In the genomic region with DNA sequence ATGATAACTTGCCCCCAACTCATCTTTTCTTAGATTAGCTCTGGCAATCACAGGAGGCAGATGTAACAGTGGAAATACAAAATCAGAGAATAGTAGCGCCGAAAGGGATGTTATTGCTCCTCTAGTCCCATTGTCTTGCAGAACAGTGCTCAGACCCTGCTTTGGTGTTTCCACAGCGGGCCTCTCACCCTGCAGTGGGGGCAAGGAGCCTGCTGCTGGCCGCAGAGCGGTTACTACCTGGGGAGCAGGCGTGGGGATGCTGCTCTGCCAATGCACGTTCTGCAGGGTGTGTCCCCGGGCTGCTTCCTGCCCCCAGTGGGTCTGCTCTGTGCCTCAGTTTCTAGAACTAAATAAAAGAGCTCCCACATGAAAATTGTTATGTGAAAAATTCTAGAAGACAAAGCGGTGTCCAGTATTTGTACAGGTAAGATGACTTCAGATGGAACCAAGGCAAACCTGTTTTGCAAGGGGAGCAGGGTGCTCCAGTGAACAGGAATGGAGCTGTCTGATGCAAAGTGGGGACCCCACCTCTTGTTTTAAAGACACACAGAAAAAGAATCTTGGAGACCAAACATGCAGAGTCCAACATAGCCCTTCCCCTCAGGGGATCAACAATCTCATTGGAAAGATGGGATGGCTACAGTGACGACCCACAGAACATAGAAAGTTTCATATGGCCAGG, we compare ENCODE assay signal across 26 cellular contexts. TPM values are rescaled to one million over a fixed set of nuclear protein-coding genes. Genes with fewer than 3 reads are reported as not detected.
A peak's percentile ranks its signal among the peaks of the same experiment; 100 is the strongest.
DNase-seq lines count a peak whose midpoint lies in the region; ATAC-seq, FAIRE-seq and TF ChIP-seq lines count a peak whose summit lies in the region.
"Had no signal": no experiment of that assay in that cellular context is flagged by ENCODE, and none has a peak within 500 bp of the region (broad histone marks: within the 10 kb centered on the region; RNA-seq: fewer than 3 reads in every experiment).

No MANE protein-coding gene starts in this region.

- H3K9ac ChIP-seq in neural progenitor cell, result no peak overlapping the region
- H3K9ac ChIP-seq: BLaER1 treated with 17β-estradiol and CSF1 and Interleukin-3, amounts not matched to agents 10 nM and 100 nM had no signal

- peak; percentile 33 for FAIRE-seq in HTR-8/SVneo (lab: Jason Lieb, UNC)
- FAIRE-seq: A549, GM12891, GM18507, H54 had no signal

- H3K9me3 Mint-ChIP-seq in GM23338 (no peaks in the 10 kb centered on the region), neural progenitor cell (no peaks in the 10 kb centered on the region)
- H3K9me3 Mint-ChIP-seq in activated T-cell treated with anti-CD3 and anti-CD28 coated beads, Interleukin-2, amount 50 U/mL, for 72 hours, result no peaks in the 10 kb centered on the region
- no peaks in the 10 kb centered on the region for H3K9me3 Mint-ChIP-seq in stimulated activated effector memory CD8-positive, alpha-beta T cell treated with anti-CD3 and anti-CD28 coated beads, Interleukin-12 subunit alpha, Interleukin-12 subunit beta, amount 100 ng/mL, for 72 hours
- H3K9me3 Mint-ChIP-seq: CD4-positive, alpha-beta T cell; CD8-positive, alpha-beta memory T cell had no signal

- H3K4me1 Mint-ChIP-seq in GM23338 (peaks cover 38% of the 10 kb centered on the region), neural progenitor cell (peaks cover 39% of the 10 kb centered on the region)
- H3K4me1 Mint-ChIP-seq in activated T-cell treated with anti-CD3 and anti-CD28 coated beads, Interleukin-2, amount 50 U/mL, for 72 hours (ENCODE audit: low read depth), result peaks cover 19% of the 10 kb centered on the region
- peaks cover 10% of the 10 kb centered on the region for H3K4me1 Mint-ChIP-seq in stimulated activated effector memory CD8-positive, alpha-beta T cell treated with anti-CD3 and anti-CD28 coated beads, Interleukin-12 subunit alpha, Interleukin-12 subunit beta, amount 100 ng/mL, for 72 hours

- H3K36me3 ChIP-seq in GM23338 (ENCODE audit: insufficient read depth) (no peaks in the 10 kb centered on the region), neural progenitor cell (no peaks in the 10 kb centered on the region)
- H3K36me3 ChIP-seq: BE2C; BLaER1 treated with 17β-estradiol and CSF1 and Interleukin-3, amounts not matched to agents 10 nM and 100 nM had no signal

- H3K9me2 ChIP-seq in GM23338 (ENCODE audit: insufficient read depth), result 0 out of 2 replicates have a peak, but pooled peaks cover 7% of the 10 kb centered on the region

- H3K27ac Mint-ChIP-seq in GM23338 (no peak overlapping the region; the same call in 1 of the 2 replicates), neural progenitor cell (no peak overlapping the region)
- H3K27ac Mint-ChIP-seq in activated T-cell treated with anti-CD3 and anti-CD28 coated beads, Interleukin-2, amount 50 U/mL, for 72 hours, result no peak overlapping the region
- H3K27ac Mint-ChIP-seq in stimulated activated effector memory CD8-positive, alpha-beta T cell treated with anti-CD3 and anti-CD28 coated beads, Interleukin-12 subunit alpha, Interleukin-12 subunit beta, amount 100 ng/mL, for 72 hours, result no peak overlapping the region

- no peak overlapping the region for H3K4me3 ChIP-seq in GM23338
- H3K4me3 ChIP-seq in neural progenitor cell, result no peak overlapping the region
- H3K4me3 ChIP-seq: A549; BLaER1 treated with 17β-estradiol and CSF1 and Interleukin-3, amounts not matched to agents 10 nM and 100 nM had no signal

- H3K9me3 ChIP-seq in neural progenitor cell (ENCODE audit: low read depth), result no peaks in the 10 kb centered on the region
- H3K9me3 ChIP-seq: A549; BE2C; BLaER1 treated with 17β-estradiol and CSF1 and Interleukin-3, amounts not matched to agents 10 nM and 100 nM had no signal

- H3K79me2 ChIP-seq in GM23338 (replicated peaks; ENCODE audit: insufficient read depth), result no peaks in the 10 kb centered on the region
- H3K79me2 ChIP-seq in neural progenitor cell (ENCODE audit: low read depth), result no peaks in the 10 kb centered on the region

- ATAC-seq in GM23338, result peak; percentile 75
- ATAC-seq in activated T-cell treated with anti-CD3 and anti-CD28 coated beads, Interleukin-2, amount 50 U/mL, for 72 hours (replicated peaks in 1 of 2), result no peak
- ATAC-seq in stimulated activated effector memory CD8-positive, alpha-beta T cell treated with anti-CD3 and anti-CD28 coated beads, Interleukin-12 subunit alpha, Interleukin-12 subunit beta, amount 100 ng/mL, for 72 hours, result no peak
- ATAC-seq: A549 had no signal

- no peaks in the 10 kb centered on the region for H4K20me1 ChIP-seq in GM23338 (replicated peaks; ENCODE audit: insufficient read depth)
- H4K20me1 ChIP-seq in neural progenitor cell (ENCODE audit: low read depth), result no peaks in the 10 kb centered on the region
- H4K20me1 ChIP-seq: BLaER1 treated with 17β-estradiol and CSF1 and Interleukin-3, amounts not matched to agents 10 nM and 100 nM had no signal

- H3F3A ChIP-seq in GM23338 (replicated peaks; ENCODE audit: low read depth), result no peaks in the 10 kb centered on the region
- H3F3A ChIP-seq in neural progenitor cell (ENCODE audit: low read depth), result no peaks in the 10 kb centered on the region

- H3K4me3 Mint-ChIP-seq in GM23338 (no peak overlapping the region), neural progenitor cell (peak overlapping the region; percentile 17)
- no peak overlapping the region for H3K4me3 Mint-ChIP-seq in activated T-cell treated with anti-CD3 and anti-CD28 coated beads, Interleukin-2, amount 50 U/mL, for 72 hours
- no peak overlapping the region for H3K4me3 Mint-ChIP-seq in stimulated activated effector memory CD8-positive, alpha-beta T cell treated with anti-CD3 and anti-CD28 coated beads, Interleukin-12 subunit alpha, Interleukin-12 subunit beta, amount 100 ng/mL, for 72 hours
- H3K4me3 Mint-ChIP-seq: CD14-positive monocyte; CD4-positive, alpha-beta T cell; CD8-positive, alpha-beta memory T cell had no signal

- DNase-seq in GM23338 (ENCODE audit: low spot score) (no peak), HTR-8/SVneo (ENCODE audit: insufficient read length, low spot score) (no peak), neural progenitor cell (ENCODE audit: low spot score) (no peak), caudate nucleus (lab: John Stamatoyannopoulos, UW) (no peak)
- no peak for DNase-seq in activated T-cell treated with anti-CD3 and anti-CD28 coated beads, Interleukin-2, amount 50 U/mL, for 72 hours
- no peak for DNase-seq in stimulated activated effector memory CD8-positive, alpha-beta T cell treated with anti-CD3 and anti-CD28 coated beads, Interleukin-12 subunit alpha, Interleukin-12 subunit beta, amount 100 ng/mL, for 72 hours (ENCODE audit: low spot score in 2 of 2)
- DNase-seq: 8988T; ACHN; AML-193; BE2C; Calu3; CD4-positive, alpha-beta T cell; CD8-positive, alpha-beta memory T cell; COR-L47; DMS53; GF-D8; GOT3; HCEC 1CT had no signal

- peak overlapping the region; percentile 67 for H3K4me2 ChIP-seq in GM23338
- no peak overlapping the region for H3K4me2 ChIP-seq in neural progenitor cell
- H3K4me2 ChIP-seq: A549 had no signal

- no peak overlapping the region for H2AFZ ChIP-seq in GM23338
- no peak overlapping the region for H2AFZ ChIP-seq in neural progenitor cell (replicated peaks)

- TF ChIP-seq CTCF in GM23338 (conservative IDR thresholded peaks at IDR 0.05; ENCODE audit: low read depth in 2 of 2), result no peak
- no peak for TF ChIP-seq CTCF in neural progenitor cell (IDR thresholded peaks at IDR 0.05)

- no peaks in the 10 kb centered on the region; the same call in 1 of the 2 replicates for H3K27me3 ChIP-seq in GM23338 (ENCODE audit: insufficient read depth)
- no peaks in the 10 kb centered on the region for H3K27me3 ChIP-seq in neural progenitor cell
- H3K27me3 ChIP-seq: BE2C had no signal

- no peak overlapping the region for H3K27ac ChIP-seq in GM23338 (ENCODE audit: low read depth)
- H3K27ac ChIP-seq in neural progenitor cell, result no peak overlapping the region
- H3K27ac ChIP-seq in caudate nucleus (ENCODE audit: low read depth, low read length), result no peak overlapping the region
- H3K27ac ChIP-seq: A549 had no signal

- H3K36me3 Mint-ChIP-seq in GM23338 (ENCODE audit: low read depth) (no peaks in the 10 kb centered on the region), neural progenitor cell (no peaks in the 10 kb centered on the region)
- H3K36me3 Mint-ChIP-seq in activated T-cell treated with anti-CD3 and anti-CD28 coated beads, Interleukin-2, amount 50 U/mL, for 72 hours (ENCODE audit: insufficient read depth in 2 of 2), result no peaks in the 10 kb centered on the region
- no peaks in the 10 kb centered on the region for H3K36me3 Mint-ChIP-seq in stimulated activated effector memory CD8-positive, alpha-beta T cell treated with anti-CD3 and anti-CD28 coated beads, Interleukin-12 subunit alpha, Interleukin-12 subunit beta, amount 100 ng/mL, for 72 hours
- H3K36me3 Mint-ChIP-seq: CD8-positive, alpha-beta memory T cell had no signal

- H3K27me3 Mint-ChIP-seq in GM23338 (ENCODE audit: insufficient read depth, low read depth, poor library complexity), result peaks cover 3% of the 10 kb centered on the region
- H3K27me3 Mint-ChIP-seq in neural progenitor cell (ENCODE audit: insufficient read depth, low read depth), result peaks cover 9% of the 10 kb centered on the region
- peaks cover 6% of the 10 kb centered on the region for H3K27me3 Mint-ChIP-seq in activated T-cell treated with anti-CD3 and anti-CD28 coated beads, Interleukin-2, amount 50 U/mL, for 72 hours (ENCODE audit: low read depth)
- H3K27me3 Mint-ChIP-seq: CD4-positive, alpha-beta T cell had no signal

- peaks cover 12% of the 10 kb centered on the region; the same call in 1 of the 2 replicates for H3K4me1 ChIP-seq in GM23338 (ENCODE audit: insufficient read depth)
- peaks cover 5% of the 10 kb centered on the region for H3K4me1 ChIP-seq in neural progenitor cell
- H3K4me1 ChIP-seq: A549, BE2C had no signal

TF ChIP-seq in GM23338, 12 proteins besides CTCF, POLR2A, EP300 and RAD21 (continues in another document):
- TF ChIP-seq EZH2phosphoT487 (IDR thresholded peaks at IDR 0.05; ENCODE audit: unreplicated experiment) (no peak), JUNB (IDR thresholded peaks at IDR 0.05; ENCODE audit: unreplicated experiment) (no peak), EZH2 (IDR thresholded peaks at IDR 0.05; ENCODE audit: low read depth, unreplicated experiment) (no peak)

RNA-seq across cellular contexts. Expression of a gene that starts 35.5 kb away (rescaled TPM):
- not detected in 2 replicates for total RNA-seq in GM23338 (2014; rRNA removed; shearing (Covaris generic))
- polyA plus RNA-seq in GM23338 (2016; fragmentation: Nextera tagmentation; extraction: Ambion mirVana), result not detected in 2 replicates
- total RNA-seq in neural progenitor cell (ENCODE audit: low replicate concordance), result not detected in 2 replicates
- total RNA-seq in activated T-cell treated with anti-CD3 and anti-CD28 coated beads, Interleukin-2, amount 50 U/mL, for 72 hours, result not detected
- total RNA-seq: Calu3; CD4-positive, alpha-beta T cell; CD8-positive, alpha-beta memory T cell; Daoy; G401 had no signal
- polyA plus RNA-seq: A549; CD8-positive, alpha-beta memory T cell had no signal

RNA-seq across cellular contexts. Expression of a gene that starts 49.0 kb away (rescaled TPM):
- 22.2 and 31.6 TPM in 2 replicates for total RNA-seq in GM23338 (2014; rRNA removed; shearing (Covaris generic))
- 4.6 and 5.3 TPM in 2 replicates for polyA plus RNA-seq in GM23338 (2016; fragmentation: Nextera tagmentation; extraction: Ambion mirVana)
- 23.2 and 28.7 TPM in 2 replicates for total RNA-seq in neural progenitor cell (ENCODE audit: low replicate concordance)
- total RNA-seq in activated T-cell treated with anti-CD3 and anti-CD28 coated beads, Interleukin-2, amount 50 U/mL, for 72 hours, result 10 to 100 TPM; 15.0 to 21.6 TPM
